In genomic region chr13:91132786-91133185, GRCh38 we compare ENCODE assay signal across 25 cellular contexts.
"Had no signal": no experiment of that assay in that cellular context is flagged by ENCODE, and none has a peak within 500 bp of the region (broad histone marks: within the 10 kb centered on the region; RNA-seq: fewer than 3 reads in every experiment).

No MANE protein-coding gene starts in this region.

- H3K27me3 Mint-ChIP-seq: activated B cell treated with CpG ODN at 0.5 μM for 24 hours; activated naive CD4-positive, alpha-beta T cell treated with anti-CD3 and anti-CD28 coated beads, Interleukin-2, amount 50 U/mL, for 24 hours; brain; dendritic cell treated with granulocyte-macrophage colony-stimulating factor and Interleukin-4, amounts not matched to agents 40 ng/mL and 50 ng/mL, for 4 days; stimulated activated naive CD8-positive, alpha-beta T cell treated with anti-CD3 and anti-CD28 coated beads, Interleukin-15, Interleukin-2, amounts not matched to agents 100 ng/mL and 50 ng/mL, for 24 hours had no signal

- H3K9me3 Mint-ChIP-seq: activated B cell treated with CpG ODN at 0.5 μM for 24 hours; activated naive CD4-positive, alpha-beta T cell treated with anti-CD3 and anti-CD28 coated beads, Interleukin-2, amount 50 U/mL, for 24 hours; activated naive CD8-positive, alpha-beta T cell treated with anti-CD3 and anti-CD28 coated beads, Interleukin-2, amount 50 U/mL, for 24 hours; activated T-helper 2 cell treated with anti-CD3 and anti-CD28 coated beads, Interferon-gamma antibody, Interleukin-2, Interleukin-4, amounts not matched to agents 10 μg/mL and 5 μg/mL and 100 μg/mL, durations not matched to agents 14 hours and 24 hours and 36 hours; dendritic cell treated with granulocyte-macrophage colony-stimulating factor and Interleukin-4, amounts not matched to agents 40 ng/mL and 50 ng/mL, for 4 days; naive thymus-derived CD8-positive, alpha-beta T cell; stimulated activated effector memory CD8-positive, alpha-beta T cell treated with anti-CD3 and anti-CD28 coated beads, Interleukin-12 subunit alpha, Interleukin-12 subunit beta, amount 100 ng/mL, for 72 hours; stimulated activated naive CD8-positive, alpha-beta T cell treated with anti-CD3 and anti-CD28 coated beads, Interleukin-15, Interleukin-2, amounts not matched to agents 100 ng/mL and 50 ng/mL, for 24 hours had no signal

- H3K36me3 ChIP-seq: gastroesophageal sphincter, lower lobe of right lung, upper lobe of right lung had no signal

- H3K4me3 Mint-ChIP-seq: activated B cell treated with CpG ODN at 0.5 μM for 24 hours; activated CD8-positive, alpha-beta memory T cell treated with anti-CD3 and anti-CD28 coated beads, Interleukin-2, amount 10 ng/mL, durations not matched to agents 7 days and 5 days; activated CD8-positive, alpha-beta T cell treated with anti-CD3 and anti-CD28 coated beads, Interleukin-2, amount 10 ng/mL, durations not matched to agents 7 days and 5 days; activated naive CD4-positive, alpha-beta T cell treated with anti-CD3 and anti-CD28 coated beads, Interleukin-2, amount 50 U/mL, for 24 hours; activated naive CD8-positive, alpha-beta T cell treated with anti-CD3 and anti-CD28 coated beads, Interleukin-2, amount 50 U/mL, for 24 hours; brain; dendritic cell treated with granulocyte-macrophage colony-stimulating factor and Interleukin-4, amounts not matched to agents 40 ng/mL and 50 ng/mL, for 4 days; naive thymus-derived CD8-positive, alpha-beta T cell; stimulated activated effector memory CD8-positive, alpha-beta T cell treated with anti-CD3 and anti-CD28 coated beads, Interleukin-12 subunit alpha, Interleukin-12 subunit beta, amount 100 ng/mL, for 72 hours; stimulated activated naive CD8-positive, alpha-beta T cell treated with anti-CD3 and anti-CD28 coated beads, Interleukin-15, Interleukin-2, amounts not matched to agents 100 ng/mL and 50 ng/mL, for 24 hours had no signal

- H3K4me1 ChIP-seq: gastroesophageal sphincter, lower lobe of right lung, upper lobe of right lung had no signal

- H3K27me3 ChIP-seq: gastroesophageal sphincter, upper lobe of right lung had no signal

- H3K9me3 ChIP-seq: gastroesophageal sphincter, lower lobe of right lung, upper lobe of right lung had no signal

- DNase-seq: activated B cell treated with CpG ODN at 0.5 μM for 24 hours; activated CD8-positive, alpha-beta memory T cell treated with anti-CD3 and anti-CD28 coated beads, Interleukin-2, amount 10 ng/mL, durations not matched to agents 7 days and 5 days; activated CD8-positive, alpha-beta T cell treated with anti-CD3 and anti-CD28 coated beads, Interleukin-2, amount 10 ng/mL, durations not matched to agents 7 days and 5 days; activated naive CD8-positive, alpha-beta T cell treated with anti-CD3 and anti-CD28 coated beads, Interleukin-2, amount 50 U/mL, for 24 hours; activated T-cell treated with anti-CD3 and anti-CD28 coated beads, Interleukin-2, amount 50 U/mL, for 48 hours; amygdala; caudate nucleus; effector CD4-positive, alpha-beta T cell; hippocampal formation; left colon; lower lobe of right lung; mesenchymal stem cell; naive thymus-derived CD8-positive, alpha-beta T cell; stimulated activated CD4-positive, alpha-beta T cell treated with anti-CD3 and anti-CD28 coated beads, Interleukin-12 subunit alpha, Interleukin-12 subunit beta, amount 100 ng/mL, for 4 hours; stimulated activated CD4-positive, alpha-beta T cell treated with anti-CD3 and anti-CD28 coated beads, Interleukin-4, amount 100 ng/mL, for 24 hours; upper lobe of right lung had no signal

- H3K4me3 ChIP-seq: gastroesophageal sphincter, lower lobe of right lung, skin epidermis, upper lobe of right lung had no signal

- H3K27ac ChIP-seq: gastroesophageal sphincter, lower lobe of right lung, skin epidermis, upper lobe of right lung had no signal

- H3K4me1 Mint-ChIP-seq: activated B cell treated with CpG ODN at 0.5 μM for 24 hours; activated CD8-positive, alpha-beta memory T cell treated with anti-CD3 and anti-CD28 coated beads, Interleukin-2, amount 10 ng/mL, durations not matched to agents 7 days and 5 days; activated naive CD4-positive, alpha-beta T cell treated with anti-CD3 and anti-CD28 coated beads, Interleukin-2, amount 50 U/mL, for 24 hours; activated naive CD8-positive, alpha-beta T cell treated with anti-CD3 and anti-CD28 coated beads, Interleukin-2, amount 50 U/mL, for 24 hours; naive thymus-derived CD8-positive, alpha-beta T cell; stimulated activated effector memory CD8-positive, alpha-beta T cell treated with anti-CD3 and anti-CD28 coated beads, Interleukin-12 subunit alpha, Interleukin-12 subunit beta, amount 100 ng/mL, for 72 hours had no signal

- ATAC-seq: activated CD8-positive, alpha-beta memory T cell treated with anti-CD3 and anti-CD28 coated beads, Interleukin-2, amount 10 ng/mL, durations not matched to agents 7 days and 5 days; activated CD8-positive, alpha-beta T cell treated with anti-CD3 and anti-CD28 coated beads, Interleukin-2, amount 10 ng/mL, durations not matched to agents 7 days and 5 days; activated naive CD8-positive, alpha-beta T cell treated with anti-CD3 and anti-CD28 coated beads, Interleukin-2, amount 50 U/mL, for 24 hours; gastroesophageal sphincter; left colon; lower lobe of right lung; naive thymus-derived CD8-positive, alpha-beta T cell; sciatic nerve; stimulated activated effector memory CD8-positive, alpha-beta T cell treated with anti-CD3 and anti-CD28 coated beads, Interleukin-12 subunit alpha, Interleukin-12 subunit beta, amount 100 ng/mL, for 72 hours; upper lobe of right lung had no signal

- H3K36me3 Mint-ChIP-seq: activated CD8-positive, alpha-beta memory T cell treated with anti-CD3 and anti-CD28 coated beads, Interleukin-2, amount 10 ng/mL, durations not matched to agents 7 days and 5 days; activated naive CD4-positive, alpha-beta T cell treated with anti-CD3 and anti-CD28 coated beads, Interleukin-2, amount 50 U/mL, for 24 hours; brain; naive thymus-derived CD8-positive, alpha-beta T cell; stimulated activated effector memory CD8-positive, alpha-beta T cell treated with anti-CD3 and anti-CD28 coated beads, Interleukin-12 subunit alpha, Interleukin-12 subunit beta, amount 100 ng/mL, for 72 hours had no signal

- H3K27ac Mint-ChIP-seq: activated B cell treated with CpG ODN at 0.5 μM for 24 hours; activated CD8-positive, alpha-beta memory T cell treated with anti-CD3 and anti-CD28 coated beads, Interleukin-2, amount 10 ng/mL, durations not matched to agents 7 days and 5 days; activated CD8-positive, alpha-beta T cell treated with anti-CD3 and anti-CD28 coated beads, Interleukin-2, amount 10 ng/mL, durations not matched to agents 7 days and 5 days; activated naive CD4-positive, alpha-beta T cell treated with anti-CD3 and anti-CD28 coated beads, Interleukin-2, amount 50 U/mL, for 24 hours; activated naive CD8-positive, alpha-beta T cell treated with anti-CD3 and anti-CD28 coated beads, Interleukin-2, amount 50 U/mL, for 24 hours; activated T-helper 2 cell treated with anti-CD3 and anti-CD28 coated beads, Interferon-gamma antibody, Interleukin-2, Interleukin-4, amounts not matched to agents 10 μg/mL and 5 μg/mL and 100 μg/mL, durations not matched to agents 14 hours and 24 hours and 36 hours; dendritic cell treated with granulocyte-macrophage colony-stimulating factor and Interleukin-4, amounts not matched to agents 40 ng/mL and 50 ng/mL, for 4 days; naive thymus-derived CD8-positive, alpha-beta T cell; stimulated activated effector memory CD8-positive, alpha-beta T cell treated with anti-CD3 and anti-CD28 coated beads, Interleukin-12 subunit alpha, Interleukin-12 subunit beta, amount 100 ng/mL, for 72 hours; stimulated activated naive CD8-positive, alpha-beta T cell treated with anti-CD3 and anti-CD28 coated beads, Interleukin-15, Interleukin-2, amounts not matched to agents 100 ng/mL and 50 ng/mL, for 24 hours had no signal
